25 cellular contexts compared by ENCODE assay signal in genomic region chr3:346186-346585, GRCh38.
DNase-seq lines count a peak whose midpoint lies in the region; ATAC-seq, FAIRE-seq and TF ChIP-seq lines count a peak whose summit lies in the region.
"Had no signal": no experiment of that assay in that cellular context is flagged by ENCODE, and none has a peak within 500 bp of the region (broad histone marks: within the 10 kb centered on the region; RNA-seq: fewer than 3 reads in every experiment).

No MANE protein-coding gene starts in this region.

- H3K4me3 ChIP-seq in PC-3 (ENCODE audit: low read length) (peak overlapping the region; percentile 44), left lung (no peak overlapping the region), colonic mucosa (no peak overlapping the region)
- H3K4me3 ChIP-seq: BLaER1, Peyer's patch had no signal

- H3K4me2 ChIP-seq in PC-3 (ENCODE audit: low read length), result peak overlapping the region; percentile 60
- H3K4me2 ChIP-seq: BLaER1 had no signal

- CTCF ChIA-PET in PC-3 (lab: Charles Lee), result no interaction called here

- intact Hi-C loops in PC-3 (cut with micrococcal nuclease) (no loop called here), left lung (cut with DNase I) (no loop called here), colonic mucosa (cut with DNase I) (no loop called here)

- FAIRE-seq in GM19239 (lab: Jason Lieb, UNC), result no peak
- no peak for FAIRE-seq in RCC 7860 (lab: Jason Lieb, UNC)
- FAIRE-seq: G401.6, GM12892, HTR-8/SVneo had no signal

- H3K27me3 ChIP-seq in PC-3 (ENCODE audit: low read length), result peaks cover 10% of the 10 kb centered on the region; the same call in 1 of the 2 replicates
- no peaks in the 10 kb centered on the region for H3K27me3 ChIP-seq in left lung
- no peaks in the 10 kb centered on the region for H3K27me3 ChIP-seq in colonic mucosa
- H3K27me3 ChIP-seq: BLaER1, Peyer's patch had no signal

- BruUV-seq in PC-3 (replicated peaks; lab: Mats Ljungman, UMichigan), result no TSS peak

- no peak overlapping the region for H2AFZ ChIP-seq in PC-3 (ENCODE audit: low read length)

- H3K9me3 ChIP-seq in PC-3 (ENCODE audit: low read length) (peaks cover 4% of the 10 kb centered on the region; the same call in 1 of the 2 replicates), left lung (no peaks in the 10 kb centered on the region), colonic mucosa (no peaks in the 10 kb centered on the region)
- H3K9me3 ChIP-seq: BLaER1, Peyer's patch had no signal

- TF ChIP-seq CTCF in PC-3 (conservative IDR thresholded peaks at IDR 0.05; ENCODE audit: low read depth, low read length) (no peak), left lung (IDR thresholded peaks at IDR 0.05) (no peak), colonic mucosa (IDR thresholded peaks at IDR 0.05) (no peak)

- H3K79me2 ChIP-seq in PC-3 (ENCODE audit: low read length), result no peaks in the 10 kb centered on the region

- no peak for ATAC-seq in PC-3
- peak; percentile 99 for ATAC-seq in esophagus mucosa
- ATAC-seq in left lung, result peak; percentile 75
- ATAC-seq in HG03354 (IDR thresholded peaks at IDR 0.05; ENCODE audit: poor library complexity, severe bottlenecking, unreplicated experiment), result no peak
- ATAC-seq: Right ventricle myocardium inferior had no signal

- no peaks in the 10 kb centered on the region for H3K9me2 ChIP-seq in PC-3 (replicated peaks; ENCODE audit: low read length)

- no peaks in the 10 kb centered on the region for H3F3A ChIP-seq in PC-3 (ENCODE audit: low read length, unreplicated experiment)

- H3K27ac ChIP-seq in PC-3 (ENCODE audit: low read length) (peak overlapping the region; percentile 50), left lung (no peak overlapping the region), colonic mucosa (no peak overlapping the region)
- H3K27ac ChIP-seq: BLaER1, Peyer's patch had no signal

- H3K36me3 ChIP-seq in PC-3 (ENCODE audit: low read depth, low read length) (no peaks in the 10 kb centered on the region), left lung (no peaks in the 10 kb centered on the region), colonic mucosa (no peaks in the 10 kb centered on the region)
- H3K36me3 ChIP-seq: BLaER1, Peyer's patch had no signal

- DNase-seq in DMS53 (lab: John Stamatoyannopoulos, UW) (peak; percentile 29), PC-3 (peak; percentile 83), left lung (no peak), colonic mucosa (no peak), GM19239 (ENCODE audit: insufficient read length, low spot score) (no peak), RCC 7860 (ENCODE audit: low spot score) (no peak)
- DNase-seq: CD4-positive, alpha-beta T cell; COR-L47; DMS 273 treated with DMSO at 0.1 percent for 48 hours; MV-4-11; NCI-H1105 treated with DMSO at 0.1 percent for 48 hours; NCI-H2081; NCI-H2171; NCI-H345; NCI-H524; NCI-H774; Peyer's patch; SW 1271 had no signal

- H3K9ac ChIP-seq in PC-3 (ENCODE audit: low read length) (no peak overlapping the region), colonic mucosa (ENCODE audit: low read depth in 2 of 2, low read length in 2 of 2) (no peak overlapping the region)
- H3K9ac ChIP-seq: BLaER1 had no signal

- H3K4me1 ChIP-seq in PC-3 (ENCODE audit: insufficient read depth, low read length) (peaks cover 7% of the 10 kb centered on the region; the same call in 1 of the 2 replicates), left lung (no peaks in the 10 kb centered on the region), colonic mucosa (no peaks in the 10 kb centered on the region)
- H3K4me1 ChIP-seq: BLaER1, Peyer's patch had no signal

- no peaks in the 10 kb centered on the region for H4K20me1 ChIP-seq in PC-3 (ENCODE audit: low read length)
- H4K20me1 ChIP-seq: BLaER1 had no signal

- POLR2A ChIA-PET in PC-3 (lab: Charles Lee; ENCODE audit: unreplicated experiment), result no interaction called here

Comparison
In these comparisons a context has a peak if more than half of its experiments do, and no peak if none do; other contexts are left out.
1. DNase-seq: peak in DMS53 (single experiment) and PC-3 (single experiment); none in left lung (0 of 2), colonic mucosa (single experiment), GM19239 (single experiment) and RCC 7860 (single experiment).
2. ATAC-seq: peak in esophagus mucosa (single experiment) and left lung (single experiment); none in PC-3 (single experiment) and HG03354 (single experiment).